Comparison of ENCODE assay signal across 1 cellular context in the genomic region with DNA sequence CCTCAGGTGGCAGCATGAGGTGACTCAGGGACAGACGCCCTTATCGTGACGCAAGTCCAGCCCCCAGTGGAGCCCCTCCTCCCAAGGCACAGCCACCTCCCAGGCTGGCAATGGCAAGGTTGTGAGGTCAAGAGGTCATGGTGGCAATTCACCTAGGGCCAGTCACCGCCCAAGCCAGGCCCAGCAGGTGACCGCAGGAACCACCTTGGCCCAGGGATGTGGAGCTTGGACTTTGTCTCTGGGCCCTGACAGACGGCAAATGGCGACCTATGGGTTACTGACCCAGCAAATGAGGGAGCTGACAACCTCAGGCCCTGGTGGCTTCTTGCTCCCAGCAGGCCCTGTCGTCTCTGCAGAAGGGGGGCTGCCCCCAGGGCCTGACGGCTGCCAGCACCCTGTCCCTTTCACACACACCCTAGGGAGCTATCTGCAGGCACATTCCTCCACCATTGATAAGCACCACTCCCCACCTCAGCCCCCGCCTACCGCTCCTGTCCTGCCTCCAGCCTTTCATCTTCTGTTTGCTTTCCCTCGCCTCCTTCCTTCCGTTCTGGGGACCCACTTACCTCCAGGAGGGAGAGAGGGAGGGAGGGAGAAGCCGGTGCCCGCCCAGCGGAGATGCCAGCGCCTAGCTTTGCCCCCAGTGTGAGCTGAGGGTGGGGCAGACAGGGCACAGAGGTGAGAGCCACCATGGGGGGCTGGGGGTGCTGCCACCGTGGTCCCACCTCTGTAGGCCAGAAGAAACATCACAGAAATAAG.
TF ChIP-seq lines count a peak whose summit lies in the region.

No MANE protein-coding gene starts in this region.

TF ChIP-seq in A549, 52 proteins besides CTCF, POLR2A, EP300 and RAD21 (continued from another document):
- TF ChIP-seq, protein P1, sequence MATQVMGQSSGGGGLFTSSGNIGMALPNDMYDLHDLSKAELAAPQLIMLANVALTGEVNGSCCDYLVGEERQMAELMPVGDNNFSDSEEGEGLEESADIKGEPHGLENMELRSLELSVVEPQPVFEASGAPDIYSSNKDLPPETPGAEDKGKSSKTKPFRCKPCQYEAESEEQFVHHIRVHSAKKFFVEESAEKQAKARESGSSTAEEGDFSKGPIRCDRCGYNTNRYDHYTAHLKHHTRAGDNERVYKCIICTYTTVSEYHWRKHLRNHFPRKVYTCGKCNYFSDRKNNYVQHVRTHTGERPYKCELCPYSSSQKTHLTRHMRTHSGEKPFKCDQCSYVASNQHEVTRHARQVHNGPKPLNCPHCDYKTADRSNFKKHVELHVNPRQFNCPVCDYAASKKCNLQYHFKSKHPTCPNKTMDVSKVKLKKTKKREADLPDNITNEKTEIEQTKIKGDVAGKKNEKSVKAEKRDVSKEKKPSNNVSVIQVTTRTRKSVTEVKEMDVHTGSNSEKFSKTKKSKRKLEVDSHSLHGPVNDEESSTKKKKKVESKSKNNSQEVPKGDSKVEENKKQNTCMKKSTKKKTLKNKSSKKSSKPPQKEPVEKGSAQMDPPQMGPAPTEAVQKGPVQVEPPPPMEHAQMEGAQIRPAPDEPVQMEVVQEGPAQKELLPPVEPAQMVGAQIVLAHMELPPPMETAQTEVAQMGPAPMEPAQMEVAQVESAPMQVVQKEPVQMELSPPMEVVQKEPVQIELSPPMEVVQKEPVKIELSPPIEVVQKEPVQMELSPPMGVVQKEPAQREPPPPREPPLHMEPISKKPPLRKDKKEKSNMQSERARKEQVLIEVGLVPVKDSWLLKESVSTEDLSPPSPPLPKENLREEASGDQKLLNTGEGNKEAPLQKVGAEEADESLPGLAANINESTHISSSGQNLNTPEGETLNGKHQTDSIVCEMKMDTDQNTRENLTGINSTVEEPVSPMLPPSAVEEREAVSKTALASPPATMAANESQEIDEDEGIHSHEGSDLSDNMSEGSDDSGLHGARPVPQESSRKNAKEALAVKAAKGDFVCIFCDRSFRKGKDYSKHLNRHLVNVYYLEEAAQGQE (IDR thresholded peaks at IDR 0.05) = no peak
- TF ChIP-seq, protein P2, sequence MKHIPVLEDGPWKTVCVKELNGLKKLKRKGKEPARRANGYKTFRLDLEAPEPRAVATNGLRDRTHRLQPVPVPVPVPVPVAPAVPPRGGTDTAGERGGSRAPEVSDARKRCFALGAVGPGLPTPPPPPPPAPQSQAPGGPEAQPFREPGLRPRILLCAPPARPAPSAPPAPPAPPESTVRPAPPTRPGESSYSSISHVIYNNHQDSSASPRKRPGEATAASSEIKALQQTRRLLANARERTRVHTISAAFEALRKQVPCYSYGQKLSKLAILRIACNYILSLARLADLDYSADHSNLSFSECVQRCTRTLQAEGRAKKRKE (CRISPR knock-in tag; IDR thresholded peaks at IDR 0.05; ENCODE audit: low read depth) = no peak
- TF ChIP-seq, protein P3, sequence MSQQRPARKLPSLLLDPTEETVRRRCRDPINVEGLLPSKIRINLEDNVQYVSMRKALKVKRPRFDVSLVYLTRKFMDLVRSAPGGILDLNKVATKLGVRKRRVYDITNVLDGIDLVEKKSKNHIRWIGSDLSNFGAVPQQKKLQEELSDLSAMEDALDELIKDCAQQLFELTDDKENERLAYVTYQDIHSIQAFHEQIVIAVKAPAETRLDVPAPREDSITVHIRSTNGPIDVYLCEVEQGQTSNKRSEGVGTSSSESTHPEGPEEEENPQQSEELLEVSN (IDR thresholded peaks at IDR 0.05; ENCODE audit: borderline replicate concordance, low read depth) = no peak
- peak; percentile 33; the same call in 1 of the 2 replicates for TF ChIP-seq EHF (CRISPR knock-in tag; IDR thresholded peaks at IDR 0.05)
- TF ChIP-seq JUNB (IDR thresholded peaks at IDR 0.05) = peak; percentile 49; the same call in 1 of the 2 replicates
- no peak for TF ChIP-seq ZSCAN20 (CRISPR knock-in tag; IDR thresholded peaks at IDR 0.05)
- 0 out of 2 replicates have a peak, but pooled peaks have one; percentile 9 for TF ChIP-seq TP53 (CRISPR knock-in tag; IDR thresholded peaks at IDR 0.05)
- 0 out of 2 replicates have a peak, but pooled peaks have one; percentile 18 for TF ChIP-seq TFCP2L1 (CRISPR knock-in tag; IDR thresholded peaks at IDR 0.05)
- TF ChIP-seq, protein P4, sequence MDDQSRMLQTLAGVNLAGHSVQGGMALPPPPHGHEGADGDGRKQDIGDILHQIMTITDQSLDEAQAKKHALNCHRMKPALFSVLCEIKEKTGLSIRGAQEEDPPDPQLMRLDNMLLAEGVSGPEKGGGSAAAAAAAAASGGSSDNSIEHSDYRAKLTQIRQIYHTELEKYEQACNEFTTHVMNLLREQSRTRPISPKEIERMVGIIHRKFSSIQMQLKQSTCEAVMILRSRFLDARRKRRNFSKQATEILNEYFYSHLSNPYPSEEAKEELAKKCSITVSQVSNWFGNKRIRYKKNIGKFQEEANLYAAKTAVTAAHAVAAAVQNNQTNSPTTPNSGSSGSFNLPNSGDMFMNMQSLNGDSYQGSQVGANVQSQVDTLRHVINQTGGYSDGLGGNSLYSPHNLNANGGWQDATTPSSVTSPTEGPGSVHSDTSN (IDR thresholded peaks at IDR 0.05) = peak; percentile 35; the same call in 1 of the 2 replicates
- TF ChIP-seq HDAC2 (IDR thresholded peaks at IDR 0.05) = no peak
- TF ChIP-seq JUN (IDR thresholded peaks at IDR 0.05) = peak; percentile 59 to 63; a peak in 4 of 5 replicates
- TF ChIP-seq RFX5 (IDR thresholded peaks at IDR 0.05) = no peak
- no peak for TF ChIP-seq HOXA7 (CRISPR knock-in tag; IDR thresholded peaks at IDR 0.05)
- TF ChIP-seq, protein P5, sequence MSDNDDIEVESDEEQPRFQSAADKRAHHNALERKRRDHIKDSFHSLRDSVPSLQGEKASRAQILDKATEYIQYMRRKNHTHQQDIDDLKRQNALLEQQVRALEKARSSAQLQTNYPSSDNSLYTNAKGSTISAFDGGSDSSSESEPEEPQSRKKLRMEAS (IDR thresholded peaks at IDR 0.05) = peak; percentile 47; the same call in 1 of the 2 replicates
- no peak for TF ChIP-seq CBX2 (IDR thresholded peaks at IDR 0.05; ENCODE audit: borderline replicate concordance, low read depth)
- no peak for TF ChIP-seq NR3C1 (IDR thresholded peaks at IDR 0.05)
- peak; percentile 17; the same call in 1 of the 2 replicates for TF ChIP-seq HEYL (CRISPR knock-in tag; IDR thresholded peaks at IDR 0.05)
